Comparison of ENCODE assay signal across 1 cellular context in the genomic region with DNA sequence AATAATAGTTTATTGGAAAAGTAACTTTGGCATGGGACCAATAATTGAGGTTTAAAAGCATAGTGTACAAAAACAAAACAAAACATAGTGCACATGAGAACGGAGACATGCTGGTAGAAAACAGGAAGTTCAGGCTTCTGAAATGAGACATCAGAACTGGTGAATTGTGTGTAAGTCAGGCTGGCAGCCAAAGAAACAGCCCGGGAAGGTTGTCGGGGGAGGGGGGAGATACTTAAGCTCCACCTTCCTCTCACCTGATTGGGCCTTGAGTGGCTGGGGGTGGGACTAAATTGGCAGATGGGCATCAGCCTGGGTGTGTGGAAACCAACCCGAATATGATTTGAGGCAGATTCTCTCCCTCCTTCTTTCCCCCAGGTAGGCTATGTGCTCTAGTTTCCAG.
TF ChIP-seq lines count a peak whose summit lies in the region.

No MANE protein-coding gene starts in this region.

TF ChIP-seq in HepG2, 621 proteins besides CTCF, POLR2A, EP300 and RAD21 (continued from another document):
- TF ChIP-seq, protein P1, sequence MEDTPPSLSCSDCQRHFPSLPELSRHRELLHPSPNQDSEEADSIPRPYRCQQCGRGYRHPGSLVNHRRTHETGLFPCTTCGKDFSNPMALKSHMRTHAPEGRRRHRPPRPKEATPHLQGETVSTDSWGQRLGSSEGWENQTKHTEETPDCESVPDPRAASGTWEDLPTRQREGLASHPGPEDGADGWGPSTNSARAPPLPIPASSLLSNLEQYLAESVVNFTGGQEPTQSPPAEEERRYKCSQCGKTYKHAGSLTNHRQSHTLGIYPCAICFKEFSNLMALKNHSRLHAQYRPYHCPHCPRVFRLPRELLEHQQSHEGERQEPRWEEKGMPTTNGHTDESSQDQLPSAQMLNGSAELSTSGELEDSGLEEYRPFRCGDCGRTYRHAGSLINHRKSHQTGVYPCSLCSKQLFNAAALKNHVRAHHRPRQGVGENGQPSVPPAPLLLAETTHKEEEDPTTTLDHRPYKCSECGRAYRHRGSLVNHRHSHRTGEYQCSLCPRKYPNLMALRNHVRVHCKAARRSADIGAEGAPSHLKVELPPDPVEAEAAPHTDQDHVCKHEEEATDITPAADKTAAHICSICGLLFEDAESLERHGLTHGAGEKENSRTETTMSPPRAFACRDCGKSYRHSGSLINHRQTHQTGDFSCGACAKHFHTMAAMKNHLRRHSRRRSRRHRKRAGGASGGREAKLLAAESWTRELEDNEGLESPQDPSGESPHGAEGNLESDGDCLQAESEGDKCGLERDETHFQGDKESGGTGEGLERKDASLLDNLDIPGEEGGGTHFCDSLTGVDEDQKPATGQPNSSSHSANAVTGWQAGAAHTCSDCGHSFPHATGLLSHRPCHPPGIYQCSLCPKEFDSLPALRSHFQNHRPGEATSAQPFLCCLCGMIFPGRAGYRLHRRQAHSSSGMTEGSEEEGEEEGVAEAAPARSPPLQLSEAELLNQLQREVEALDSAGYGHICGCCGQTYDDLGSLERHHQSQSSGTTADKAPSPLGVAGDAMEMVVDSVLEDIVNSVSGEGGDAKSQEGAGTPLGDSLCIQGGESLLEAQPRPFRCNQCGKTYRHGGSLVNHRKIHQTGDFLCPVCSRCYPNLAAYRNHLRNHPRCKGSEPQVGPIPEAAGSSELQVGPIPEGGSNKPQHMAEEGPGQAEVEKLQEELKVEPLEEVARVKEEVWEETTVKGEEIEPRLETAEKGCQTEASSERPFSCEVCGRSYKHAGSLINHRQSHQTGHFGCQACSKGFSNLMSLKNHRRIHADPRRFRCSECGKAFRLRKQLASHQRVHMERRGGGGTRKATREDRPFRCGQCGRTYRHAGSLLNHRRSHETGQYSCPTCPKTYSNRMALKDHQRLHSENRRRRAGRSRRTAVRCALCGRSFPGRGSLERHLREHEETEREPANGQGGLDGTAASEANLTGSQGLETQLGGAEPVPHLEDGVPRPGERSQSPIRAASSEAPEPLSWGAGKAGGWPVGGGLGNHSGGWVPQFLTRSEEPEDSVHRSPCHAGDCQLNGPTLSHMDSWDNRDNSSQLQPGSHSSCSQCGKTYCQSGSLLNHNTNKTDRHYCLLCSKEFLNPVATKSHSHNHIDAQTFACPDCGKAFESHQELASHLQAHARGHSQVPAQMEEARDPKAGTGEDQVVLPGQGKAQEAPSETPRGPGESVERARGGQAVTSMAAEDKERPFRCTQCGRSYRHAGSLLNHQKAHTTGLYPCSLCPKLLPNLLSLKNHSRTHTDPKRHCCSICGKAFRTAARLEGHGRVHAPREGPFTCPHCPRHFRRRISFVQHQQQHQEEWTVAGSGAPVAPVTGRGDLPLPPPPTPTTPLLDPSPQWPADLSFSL (CRISPR knock-in tag; IDR thresholded peaks at IDR 0.05) = no peak
- TF ChIP-seq ZFP36 (IDR thresholded peaks at IDR 0.05; ENCODE audit: borderline replicate concordance, low read depth, low read length, partially characterized antibody) (no peak), PHF21A (CRISPR knock-in tag; IDR thresholded peaks at IDR 0.05) (no peak), RAD51 (IDR thresholded peaks at IDR 0.05; ENCODE audit: borderline replicate concordance) (no peak), POLR2G (IDR thresholded peaks at IDR 0.05; ENCODE audit: low read depth, low read length) (no peak)
